In genomic region chr11:128447233-128447632, GRCh38 we compare ENCODE assay signal across 24 cellular contexts.
"Had no signal": no experiment of that assay in that cellular context is flagged by ENCODE, and none has a peak within 500 bp of the region (broad histone marks: within the 10 kb centered on the region; RNA-seq: fewer than 3 reads in every experiment).

No MANE protein-coding gene starts in this region.

- H3K27ac ChIP-seq: cardiac muscle cell, left ventricle myocardium inferior, testis, upper lobe of left lung, WERI-Rb-1 had no signal

- H3K27ac Mint-ChIP-seq: activated CD4-positive, alpha-beta T cell treated with anti-CD3 and anti-CD28 coated beads, Interleukin-2, amount 10 ng/mL, durations not matched to agents 7 days and 5 days; activated CD8-positive, alpha-beta memory T cell treated with anti-CD3 and anti-CD28 coated beads, Interleukin-2, amount 10 ng/mL, durations not matched to agents 7 days and 5 days; activated CD8-positive, alpha-beta T cell treated with anti-CD3 and anti-CD28 coated beads for 36 hours; activated naive CD4-positive, alpha-beta T cell treated with anti-CD3 and anti-CD28 coated beads, Interleukin-2, amount 10 ng/mL, durations not matched to agents 7 days and 5 days; T-helper 2 cell treated with Interferon-gamma antibody and Interleukin-4, amounts not matched to agents 5 μg/mL and 100 μg/mL, for 36 hours had no signal

- H3K4me3 ChIP-seq: body of pancreas, cardiac muscle cell, left ventricle myocardium inferior, testis, upper lobe of left lung had no signal

- H3K4me3 Mint-ChIP-seq: activated CD4-positive, alpha-beta T cell treated with anti-CD3 and anti-CD28 coated beads, Interleukin-2, amount 10 ng/mL, durations not matched to agents 7 days and 5 days; activated CD8-positive, alpha-beta memory T cell treated with anti-CD3 and anti-CD28 coated beads, Interleukin-2, amount 10 ng/mL, durations not matched to agents 7 days and 5 days; activated CD8-positive, alpha-beta T cell treated with anti-CD3 and anti-CD28 coated beads for 36 hours; activated naive CD4-positive, alpha-beta T cell treated with anti-CD3 and anti-CD28 coated beads, Interleukin-2, amount 10 ng/mL, durations not matched to agents 7 days and 5 days; stimulated activated memory B cell treated with anti-CD40 and anti-IgM and Interleukin-4, amounts not matched to agents 10 μg/mL and 1 μg/mL and 100 μg/mL, for 72 hours; T-helper 2 cell treated with Interferon-gamma antibody and Interleukin-4, amounts not matched to agents 5 μg/mL and 100 μg/mL, for 36 hours had no signal

- ATAC-seq: activated CD8-positive, alpha-beta memory T cell treated with anti-CD3 and anti-CD28 coated beads, Interleukin-2, amount 10 ng/mL, durations not matched to agents 7 days and 5 days; activated CD8-positive, alpha-beta T cell treated with anti-CD3 and anti-CD28 coated beads for 36 hours; body of pancreas; naive thymus-derived CD4-positive, alpha-beta T cell; right cardiac atrium; SK-N-SH treated with all-trans-retinoic acid at 6 μM for 48 hours; stimulated activated memory B cell treated with anti-CD40 and anti-IgM and Interleukin-4, amounts not matched to agents 10 μg/mL and 1 μg/mL and 100 μg/mL, for 72 hours had no signal

- H3K36me3 ChIP-seq: cardiac muscle cell, left ventricle myocardium inferior, upper lobe of left lung, WERI-Rb-1 had no signal

- H3K9me3 ChIP-seq: body of pancreas, testis, upper lobe of left lung had no signal

- DNase-seq: activated CD4-positive, alpha-beta T cell treated with anti-CD3 and anti-CD28 coated beads, Interleukin-2, amount 10 ng/mL, durations not matched to agents 7 days and 5 days; activated CD4-positive, CD25-positive, alpha-beta regulatory T cell treated with anti-CD3 and anti-CD28 coated beads, Interleukin-2, amount 50 U/mL, for 72 hours; activated CD8-positive, alpha-beta memory T cell treated with anti-CD3 and anti-CD28 coated beads, Interleukin-2, amount 10 ng/mL, durations not matched to agents 7 days and 5 days; activated CD8-positive, alpha-beta T cell treated with anti-CD3 and anti-CD28 coated beads for 36 hours; activated effector memory CD4-positive, alpha-beta T cell treated with Interleukin-2 at 50 U/mL for 16 hours; activated naive CD4-positive, alpha-beta T cell treated with anti-CD3 and anti-CD28 coated beads, Interleukin-2, amount 10 ng/mL, durations not matched to agents 7 days and 5 days; amygdala; body of pancreas; dermis blood vessel endothelial cell; effector memory CD4-positive, alpha-beta T cell; foreskin melanocyte; glutamatergic neuron; hippocampal formation; left ventricle myocardium inferior; right cardiac atrium; stimulated activated CD4-positive, alpha-beta T cell treated with anti-CD3 and anti-CD28 coated beads, Interleukin-1b, Interleukin-23, amount 100 ng/mL, for 48 hours; testis; upper lobe of left lung; WERI-Rb-1 had no signal

- H3K27me3 Mint-ChIP-seq: activated CD4-positive, alpha-beta T cell treated with anti-CD3 and anti-CD28 coated beads, Interleukin-2, amount 10 ng/mL, durations not matched to agents 7 days and 5 days; activated CD8-positive, alpha-beta memory T cell treated with anti-CD3 and anti-CD28 coated beads, Interleukin-2, amount 10 ng/mL, durations not matched to agents 7 days and 5 days; activated CD8-positive, alpha-beta T cell treated with anti-CD3 and anti-CD28 coated beads for 36 hours; activated naive CD4-positive, alpha-beta T cell treated with anti-CD3 and anti-CD28 coated beads, Interleukin-2, amount 10 ng/mL, durations not matched to agents 7 days and 5 days; naive thymus-derived CD4-positive, alpha-beta T cell; stimulated activated memory B cell treated with anti-CD40 and anti-IgM and Interleukin-4, amounts not matched to agents 10 μg/mL and 1 μg/mL and 100 μg/mL, for 72 hours had no signal

- H3K27me3 ChIP-seq: body of pancreas, testis, upper lobe of left lung had no signal

- H3K9me3 Mint-ChIP-seq: stimulated activated memory B cell treated with anti-CD40 and anti-IgM and Interleukin-4, amounts not matched to agents 10 μg/mL and 1 μg/mL and 100 μg/mL, for 72 hours had no signal
